Comparison of ENCODE assay signal across 17 cellular contexts in the genomic region with DNA sequence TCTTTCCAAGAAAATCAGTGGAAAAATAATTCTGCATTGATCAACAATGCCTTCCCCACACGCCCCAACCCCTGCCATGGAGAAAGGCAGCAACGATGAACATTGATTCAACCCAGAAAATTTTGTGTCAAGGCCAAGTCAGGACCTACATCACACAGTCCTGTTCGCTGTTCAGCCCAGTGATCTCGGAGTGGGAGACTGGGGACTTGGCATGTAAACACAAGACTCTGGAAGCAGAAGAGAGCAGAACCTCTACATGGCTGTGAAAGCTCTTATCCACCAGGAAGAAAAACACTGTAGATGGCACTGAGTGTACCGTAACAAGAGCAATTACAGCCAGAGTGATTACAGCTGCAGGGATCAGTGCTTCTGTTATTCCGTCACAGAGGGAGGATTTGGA.
"Had no signal": no experiment of that assay in that cellular context is flagged by ENCODE, and none has a peak within 500 bp of the region (broad histone marks: within the 10 kb centered on the region; RNA-seq: fewer than 3 reads in every experiment).

No MANE protein-coding gene starts in this region.

- DNase-seq: activated CD4-positive, alpha-beta T cell treated with anti-CD3 and anti-CD28 coated beads for 36 hours; activated CD4-positive, alpha-beta T cell treated with anti-CD3 and anti-CD28 coated beads, Interleukin-2, amount 50 U/mL, for 48 hours; activated naive CD4-positive, alpha-beta T cell; activated naive CD8-positive, alpha-beta T cell treated with anti-CD3 and anti-CD28 coated beads for 36 hours; activated T-cell treated with anti-CD3 and anti-CD28 coated beads for 4 hours; amniotic stem cell; effector CD8-positive, alpha-beta T cell; gastrocnemius medialis; head of caudate nucleus; kidney; left ventricle myocardium superior; stimulated activated CD4-positive, alpha-beta T cell treated with anti-CD3 and anti-CD28 coated beads, Interleukin-12 subunit alpha, Interleukin-12 subunit beta, amount 100 ng/mL, for 4 hours; stimulated activated CD4-positive, alpha-beta T cell treated with anti-CD3 and anti-CD28 coated beads, Interleukin-1b, Interleukin-23, amount 100 ng/mL, for 48 hours; stimulated activated naive CD4-positive, alpha-beta T cell treated with Interleukin-2 at 50 U/mL for 16 hours had no signal

- H3K27ac ChIP-seq: gastrocnemius medialis, neural progenitor cell, tibial nerve had no signal

- H3K4me3 ChIP-seq: gastrocnemius medialis, neural progenitor cell, tibial nerve had no signal

- ATAC-seq: activated CD4-positive, alpha-beta T cell treated with anti-CD3 and anti-CD28 coated beads for 36 hours; esophagus mucosa; gastrocnemius medialis; left ventricle myocardium superior had no signal

- H3K27me3 ChIP-seq: gastrocnemius medialis, neural progenitor cell, tibial nerve had no signal
